ENCODE assay signal across 8 cellular contexts in genomic region chr7:77727936-77728701, GRCh38. TPM values are rescaled to one million over a fixed set of nuclear protein-coding genes. Genes with fewer than 3 reads are reported as not detected.
DNase-seq lines count a peak whose midpoint lies in the region; ATAC-seq and TF ChIP-seq lines count a peak whose summit lies in the region.

No MANE protein-coding gene starts in this region.

- H3K27me3 Mint-ChIP-seq in activated CD4-positive, alpha-beta T cell treated with anti-CD3 and anti-CD28 coated beads, Interleukin-2, amount 10 ng/mL, durations not matched to agents 24 days and 14 days: no peaks in the 10 kb centered on the region
- H3K27me3 Mint-ChIP-seq in nephron progenitor cell (ENCODE audit: low read depth, poor library complexity): no peaks in the 10 kb centered on the region

- H3K4me3 Mint-ChIP-seq in activated CD4-positive, alpha-beta T cell treated with anti-CD3 and anti-CD28 coated beads, Interleukin-2, amount 10 ng/mL, durations not matched to agents 24 days and 14 days: peak overlapping the region; percentile 31
- no peak overlapping the region for H3K4me3 Mint-ChIP-seq in nephron progenitor cell

- H3K27ac Mint-ChIP-seq in activated CD4-positive, alpha-beta T cell treated with anti-CD3 and anti-CD28 coated beads, Interleukin-2, amount 10 ng/mL, durations not matched to agents 24 days and 14 days: no peak overlapping the region
- H3K27ac Mint-ChIP-seq in nephron progenitor cell: peak overlapping the region; percentile 89

- intact Hi-C loops in activated CD4-positive, alpha-beta T cell treated with anti-CD3 and anti-CD28 coated beads, Interleukin-2, amount 10 ng/mL, durations not matched to agents 24 days and 14 days (cut with micrococcal nuclease): no loop called here

- ATAC-seq in GM21367 (IDR thresholded peaks at IDR 0.05; ENCODE audit: unreplicated experiment): no peak

- DNase-seq in activated CD4-positive, alpha-beta T cell treated with anti-CD3 and anti-CD28 coated beads, Interleukin-2, amount 10 ng/mL, durations not matched to agents 24 days and 14 days: peak; percentile 51
- no peak for DNase-seq in activated CD4-positive, alpha-beta T cell treated with anti-CD3 and anti-CD28 coated beads for 1 hour
- DNase-seq in NCI-H748 treated with DMSO at 0.1 percent for 48 hours (lab: John Stamatoyannopoulos, UW): peak; percentile 90
- peak; percentile 17 for DNase-seq in epidermal melanocyte (ENCODE audit: insufficient read length, low spot score)
- no peak for DNase-seq in nephron progenitor cell
- DNase-seq in stimulated activated CD4-positive, alpha-beta T cell treated with anti-CD3 and anti-CD28 coated beads, Interleukin-4, amount 100 ng/mL, for 24 hours: no peak
- no peak for DNase-seq in stimulated activated CD4-positive, alpha-beta T cell treated with anti-CD3 and anti-CD28 coated beads, Interleukin-4, amount 100 ng/mL, for 4 hours

- no peak for TF ChIP-seq CTCF in nephron progenitor cell (IDR thresholded peaks at IDR 0.05)

- H3K9me3 Mint-ChIP-seq in activated CD4-positive, alpha-beta T cell treated with anti-CD3 and anti-CD28 coated beads, Interleukin-2, amount 10 ng/mL, durations not matched to agents 24 days and 14 days: no peaks in the 10 kb centered on the region
- peaks cover 4% of the 10 kb centered on the region for H3K9me3 Mint-ChIP-seq in nephron progenitor cell

- H3K36me3 Mint-ChIP-seq in activated CD4-positive, alpha-beta T cell treated with anti-CD3 and anti-CD28 coated beads, Interleukin-2, amount 10 ng/mL, durations not matched to agents 24 days and 14 days (ENCODE audit: low read depth): peaks cover 9% of the 10 kb centered on the region
- peaks cover 6% of the 10 kb centered on the region for H3K36me3 Mint-ChIP-seq in nephron progenitor cell (ENCODE audit: low read depth)

- peaks cover 24% of the 10 kb centered on the region for H3K4me1 Mint-ChIP-seq in activated CD4-positive, alpha-beta T cell treated with anti-CD3 and anti-CD28 coated beads, Interleukin-2, amount 10 ng/mL, durations not matched to agents 24 days and 14 days
- peaks cover 25% of the 10 kb centered on the region for H3K4me1 Mint-ChIP-seq in nephron progenitor cell

RNA-seq across cellular contexts. Expression of gene RSBN1L, which starts 31.9 kb away (rescaled TPM):
- total RNA-seq in activated CD4-positive, alpha-beta T cell treated with anti-CD3 and anti-CD28 coated beads, Interleukin-2, amount 10 ng/mL, durations not matched to agents 24 days and 14 days: 26.3 and 31.3 TPM in 2 replicates

Comparison
In these comparisons a context has a peak if more than half of its experiments do, and no peak if none do; other contexts are left out.
1. DNase-seq: peak in activated CD4-positive, alpha-beta T cell treated with anti-CD3 and anti-CD28 coated beads, Interleukin-2, amount 10 ng/mL, durations not matched to agents 24 days and 14 days (single experiment), NCI-H748 treated with DMSO at 0.1 percent for 48 hours (single experiment) and epidermal melanocyte (single experiment); none in activated CD4-positive, alpha-beta T cell treated with anti-CD3 and anti-CD28 coated beads for 1 hour (single experiment), nephron progenitor cell (single experiment), stimulated activated CD4-positive, alpha-beta T cell treated with anti-CD3 and anti-CD28 coated beads, Interleukin-4, amount 100 ng/mL, for 24 hours (single experiment) and stimulated activated CD4-positive, alpha-beta T cell treated with anti-CD3 and anti-CD28 coated beads, Interleukin-4, amount 100 ng/mL, for 4 hours (0 of 2).